ENCODE assay signal across 10 cellular contexts in genomic region chr14:103848720-103849077, GRCh38. TPM values are rescaled to one million over a fixed set of nuclear protein-coding genes. Genes with fewer than 3 reads are reported as not detected.
DNase-seq lines count a peak whose midpoint lies in the region; ATAC-seq and TF ChIP-seq lines count a peak whose summit lies in the region.
"Had no signal": no experiment of that assay in that cellular context is flagged by ENCODE, and none has a peak within 500 bp of the region (broad histone marks: within the 10 kb centered on the region; RNA-seq: fewer than 3 reads in every experiment).

No MANE protein-coding gene starts in this region.

- intact Hi-C loops in transverse colon (cut with DNase I; ENCODE audit: low total_unique reads), result no loop called here

- in situ Hi-C loops in transverse colon (cut with MboI; ENCODE audit: low pct_ligation_motif_present in 1 of 4, low pct_unique_long_range_greater_than_20kb in 1 of 4, low sequenced_read_pairs in 3 of 4), result no loop called here

- H3K9me3 ChIP-seq in muscle layer of duodenum (ENCODE audit: control insufficient read depth in 1 of 2, low read length in 2 of 2) (no peaks in the 10 kb centered on the region), transverse colon (no peaks in the 10 kb centered on the region)

- H3K27me3 ChIP-seq in muscle layer of duodenum (ENCODE audit: low read depth, low read length) (no peaks in the 10 kb centered on the region), transverse colon (no peaks in the 10 kb centered on the region)

- no peak for ATAC-seq in activated CD8-positive, alpha-beta memory T cell treated with anti-CD3 and anti-CD28 coated beads, Interleukin-2, amount 10 ng/mL, durations not matched to agents 7 days and 5 days
- ATAC-seq in effector memory CD8-positive, alpha-beta T cell (replicated peaks), result no peak
- ATAC-seq in HG02763 (IDR thresholded peaks at IDR 0.05; ENCODE audit: unreplicated experiment) (no peak), GM19023 (IDR thresholded peaks at IDR 0.05; ENCODE audit: unreplicated experiment) (no peak)

- H3K27ac ChIP-seq in muscle layer of duodenum (ENCODE audit: low read length) (no peak overlapping the region), transverse colon (peak overlapping the region; percentile 81 to 87 (median 84))
- H3K27ac ChIP-seq: HL-60 had no signal

- H3K36me3 Mint-ChIP-seq in activated CD8-positive, alpha-beta memory T cell treated with anti-CD3 and anti-CD28 coated beads, Interleukin-2, amount 10 ng/mL, durations not matched to agents 7 days and 5 days, result peaks cover 4% of the 10 kb centered on the region
- H3K36me3 Mint-ChIP-seq in effector memory CD8-positive, alpha-beta T cell (ENCODE audit: insufficient read depth), result peaks cover 7% of the 10 kb centered on the region

- H3K4me3 ChIP-seq in muscle layer of duodenum (ENCODE audit: low read depth in 1 of 2, low read length in 2 of 2) (peak overlapping the region; percentile 5 to 67), transverse colon (peak overlapping the region in 3 of 4 donors; percentile 78 to 89 (median 84))

- TF ChIP-seq EP300 in transverse colon (IDR thresholded peaks at IDR 0.05; ENCODE audit: low read depth), result no peak

- CTCF ChIA-PET in activated CD8-positive, alpha-beta memory T cell treated with anti-CD3 and anti-CD28 coated beads, Interleukin-2, amount 10 ng/mL, durations not matched to agents 7 days and 5 days (lab: Charles Lee), result interaction anchor here (1.0 kb wide), 1 partner anchor 8 kb away, joined by 3 read pairs; no protein-coding TSS in a partner anchor

- no peak for TF ChIP-seq CTCF in transverse colon (IDR thresholded peaks at IDR 0.05)

- H3K36me3 ChIP-seq in muscle layer of duodenum (ENCODE audit: control insufficient read depth in 1 of 2, insufficient read depth in 2 of 2, low read length in 2 of 2) (no peaks in the 10 kb centered on the region), transverse colon (no peaks in the 10 kb centered on the region)

- H3K4me3 Mint-ChIP-seq in activated CD8-positive, alpha-beta memory T cell treated with anti-CD3 and anti-CD28 coated beads, Interleukin-2, amount 10 ng/mL, durations not matched to agents 7 days and 5 days, result peak overlapping the region; percentile 47
- H3K4me3 Mint-ChIP-seq in effector memory CD8-positive, alpha-beta T cell, result peak overlapping the region; percentile 67 to 68

- 41 to 43% methylated on average over 7 to 14 of the region's 14 CpGs for WGBS in transverse colon (ENCODE audit: low coverage in 1 of 2), 2 donors

- no peaks in the 10 kb centered on the region for H3K9me3 Mint-ChIP-seq in activated CD8-positive, alpha-beta memory T cell treated with anti-CD3 and anti-CD28 coated beads, Interleukin-2, amount 10 ng/mL, durations not matched to agents 7 days and 5 days (ENCODE audit: low read depth)
- H3K9me3 Mint-ChIP-seq in effector memory CD8-positive, alpha-beta T cell, result no peaks in the 10 kb centered on the region

- peaks cover 18% of the 10 kb centered on the region for H3K27me3 Mint-ChIP-seq in activated CD8-positive, alpha-beta memory T cell treated with anti-CD3 and anti-CD28 coated beads, Interleukin-2, amount 10 ng/mL, durations not matched to agents 7 days and 5 days
- H3K27me3 Mint-ChIP-seq in effector memory CD8-positive, alpha-beta T cell, result no peaks in the 10 kb centered on the region

- no peak for TF ChIP-seq POLR2A in transverse colon (IDR thresholded peaks at IDR 0.05)

- H3K4me1 ChIP-seq in muscle layer of duodenum (ENCODE audit: control insufficient read depth in 1 of 2, insufficient read depth in 2 of 2, low read length in 2 of 2) (peaks cover 7 to 17% of the 10 kb centered on the region in 2 donors), transverse colon (peaks cover 7 to 21% (median 18%) of the 10 kb centered on the region in 4 donors)

- no peak overlapping the region for H3K27ac Mint-ChIP-seq in activated CD8-positive, alpha-beta memory T cell treated with anti-CD3 and anti-CD28 coated beads, Interleukin-2, amount 10 ng/mL, durations not matched to agents 7 days and 5 days
- H3K27ac Mint-ChIP-seq in effector memory CD8-positive, alpha-beta T cell, result peak overlapping the region; percentile 10 to 13

- H3K4me1 Mint-ChIP-seq in activated CD8-positive, alpha-beta memory T cell treated with anti-CD3 and anti-CD28 coated beads, Interleukin-2, amount 10 ng/mL, durations not matched to agents 7 days and 5 days, result peaks cover 13% of the 10 kb centered on the region
- H3K4me1 Mint-ChIP-seq in effector memory CD8-positive, alpha-beta T cell (ENCODE audit: low read depth in 2 of 2), result peaks cover 3 to 16% of the 10 kb centered on the region in 2 donors

- no peak for DNase-seq in activated CD8-positive, alpha-beta memory T cell treated with anti-CD3 and anti-CD28 coated beads, Interleukin-2, amount 10 ng/mL, durations not matched to agents 7 days and 5 days
- DNase-seq in activated CD8-positive, alpha-beta memory T cell treated with anti-CD3 and anti-CD28 coated beads for 24 hours, result no peak
- DNase-seq in effector memory CD8-positive, alpha-beta T cell, result no peak
- DNase-seq in transverse colon, result peak; percentile 58
- DNase-seq in HUDEP-2 (lab: John Stamatoyannopoulos, UW; ENCODE audit: unreplicated experiment in 76 of 76), result no peak
- DNase-seq: SHP77 treated with DMSO at 0.1 percent for 48 hours had no signal

RNA-seq across cellular contexts. Expression of gene PPP1R13B, which starts 1.3 kb away (rescaled TPM):
- 10 to 100 TPM in 1 of 2 experiments, 1 to 10 TPM in 1; 8.6 to 11.7 TPM for total RNA-seq in activated CD8-positive, alpha-beta memory T cell treated with anti-CD3 and anti-CD28 coated beads, Interleukin-2, amount 10 ng/mL, durations not matched to agents 7 days and 5 days
- 100 to 1,000 TPM in 1 of 4 donors, 10 to 100 TPM in 3; 31.0 to 109 (median 42.0) TPM for total RNA-seq in transverse colon
